In genomic region chr15:96340611-96341464, GRCh38 we compare ENCODE assay signal across 1 cellular context.
TF ChIP-seq lines count a peak whose summit lies in the region.

No MANE protein-coding gene starts in this region.

TF ChIP-seq in HEK293, 187 proteins besides CTCF, POLR2A, EP300 and RAD21 (continued from another document and continues in another):
- TF ChIP-seq ZSCAN30 (tag by site-specific recombination; IDR thresholded peaks at IDR 0.05) (0 out of 2 replicates have a peak, but pooled peaks have one; percentile 9), GLIS2 (tag by site-specific recombination; IDR thresholded peaks at IDR 0.05) (peak; percentile 72), SCRT2 (tag by site-specific recombination; IDR thresholded peaks at IDR 0.05) (no peak), PRDM1 (tag by site-specific recombination; IDR thresholded peaks at IDR 0.05) (peak; percentile 87), ZNF324 (tag by site-specific recombination; IDR thresholded peaks at IDR 0.05) (no peak), ZNF302 (tag by site-specific recombination; IDR thresholded peaks at IDR 0.05; ENCODE audit: low read depth) (no peak), ZNF174 (tag by site-specific recombination; IDR thresholded peaks at IDR 0.05) (no peak), KLF7 (tag by site-specific recombination; IDR thresholded peaks at IDR 0.05; ENCODE audit: borderline replicate concordance) (no peak), SETDB1 (IDR thresholded peaks at IDR 0.05; ENCODE audit: insufficient read length, low read length) (no peak), WT1 (tag by site-specific recombination; IDR thresholded peaks at IDR 0.05) (no peak), ZXDB (tag by site-specific recombination; IDR thresholded peaks at IDR 0.05) (0 out of 2 replicates have a peak, but pooled peaks have one; percentile 32), ZNF707 (tag by site-specific recombination; IDR thresholded peaks at IDR 0.05) (no peak), ZSCAN16 (tag by site-specific recombination; IDR thresholded peaks at IDR 0.05) (no peak), PRDM6 (tag by site-specific recombination; IDR thresholded peaks at IDR 0.05) (no peak; the same call in 1 of the 2 replicates), ZEB2 (tag by site-specific recombination; IDR thresholded peaks at IDR 0.05) (peak; percentile 47; the same call in 1 of the 2 replicates), ZFP41 (tag by site-specific recombination; IDR thresholded peaks at IDR 0.05; ENCODE audit: borderline replicate concordance) (no peak), KLF1 (tag by site-specific recombination; IDR thresholded peaks at IDR 0.05) (no peak), ZNF184 (tag by site-specific recombination; IDR thresholded peaks at IDR 0.05) (no peak), ZNF610 (tag by site-specific recombination; IDR thresholded peaks at IDR 0.05; ENCODE audit: borderline replicate concordance) (peak; percentile 24; the same call in 1 of the 2 replicates), TCF7L2 (IDR thresholded peaks at IDR 0.05; ENCODE audit: borderline replicate concordance, low read depth, low read length) (no peak), ZIC2 (tag by site-specific recombination; IDR thresholded peaks at IDR 0.05) (peak; percentile 18; the same call in 1 of the 2 replicates), ZNF350 (tag by site-specific recombination; IDR thresholded peaks at IDR 0.05) (no peak), IKZF3 (tag by site-specific recombination; IDR thresholded peaks at IDR 0.05) (peak; percentile 58; the same call in 1 of the 2 replicates), RBAK (tag by site-specific recombination; IDR thresholded peaks at IDR 0.05) (no peak), PRDM10 (tag by site-specific recombination; IDR thresholded peaks at IDR 0.05) (peak; percentile 84), SP2 (tag by site-specific recombination; IDR thresholded peaks at IDR 0.05) (no peak), ZSCAN4 (tag by site-specific recombination; IDR thresholded peaks at IDR 0.05) (0 out of 2 replicates have a peak, but pooled peaks have one; percentile 6), ZBTB1 (tag by site-specific recombination; IDR thresholded peaks at IDR 0.05) (no peak), ZNF692 (tag by site-specific recombination; IDR thresholded peaks at IDR 0.05) (0 out of 2 replicates have a peak, but pooled peaks have one; percentile 17), ZNF362 (tag by site-specific recombination; IDR thresholded peaks at IDR 0.05) (peak; percentile 95), YY2 (tag by site-specific recombination; IDR thresholded peaks at IDR 0.05) (no peak), ZNF596 (tag by site-specific recombination; IDR thresholded peaks at IDR 0.05) (peak; percentile 12; the same call in 1 of the 2 replicates), ZNF221 (tag by site-specific recombination; IDR thresholded peaks at IDR 0.05; ENCODE audit: borderline replicate concordance) (no peak), AEBP2 (tag by site-specific recombination; IDR thresholded peaks at IDR 0.05; ENCODE audit: borderline replicate concordance) (no peak), ZNF510 (tag by site-specific recombination; IDR thresholded peaks at IDR 0.05; ENCODE audit: insufficient replicate concordance) (no peak), KLF17 (tag by site-specific recombination; IDR thresholded peaks at IDR 0.05) (no peak), PATZ1 (tag by site-specific recombination; IDR thresholded peaks at IDR 0.05) (peak; percentile 94), ZNF449 (tag by site-specific recombination; IDR thresholded peaks at IDR 0.05) (no peak), ZNF830 (tag by site-specific recombination; IDR thresholded peaks at IDR 0.05; ENCODE audit: low read depth) (no peak), ZNF776 (tag by site-specific recombination; IDR thresholded peaks at IDR 0.05; ENCODE audit: borderline replicate concordance) (no peak), KLF16 (tag by site-specific recombination; IDR thresholded peaks at IDR 0.05) (peak; percentile 58), ZNF544 (tag by site-specific recombination; IDR thresholded peaks at IDR 0.05) (no peak), ATF2 (tag by site-specific recombination; IDR thresholded peaks at IDR 0.05; ENCODE audit: low read depth) (no peak), ZNF211 (tag by site-specific recombination; IDR thresholded peaks at IDR 0.05; ENCODE audit: low read depth) (no peak), ZNF513 (tag by site-specific recombination; IDR thresholded peaks at IDR 0.05) (no peak), ZNF423 (tag by site-specific recombination; IDR thresholded peaks at IDR 0.05) (no peak)
